In genomic region chr2:157421964-157422363, GRCh38 we compare ENCODE assay signal across 24 cellular contexts. TPM values are rescaled to one million over a fixed set of nuclear protein-coding genes. Genes with fewer than 3 reads are reported as not detected.
DNase-seq lines count a peak whose midpoint lies in the region; ATAC-seq and TF ChIP-seq lines count a peak whose summit lies in the region.
"Had no signal": no experiment of that assay in that cellular context is flagged by ENCODE, and none has a peak within 500 bp of the region (broad histone marks: within the 10 kb centered on the region; RNA-seq: fewer than 3 reads in every experiment).

No MANE protein-coding gene starts in this region.

- peaks cover 84% of the 10 kb centered on the region for H3K36me3 Mint-ChIP-seq in activated naive CD4-positive, alpha-beta T cell treated with anti-CD3 and anti-CD28 coated beads for 36 hours (ENCODE audit: low read depth)
- H3K36me3 Mint-ChIP-seq in T-helper 17 cell (ENCODE audit: low read depth) = peaks cover 12% of the 10 kb centered on the region
- peaks cover 83% of the 10 kb centered on the region for H3K36me3 Mint-ChIP-seq in dendritic cell treated with granulocyte-macrophage colony-stimulating factor and Interleukin-4, amounts not matched to agents 40 ng/mL and 50 ng/mL, for 4 days (ENCODE audit: low read depth)

- H3K9me3 ChIP-seq in T-helper 17 cell (ENCODE audit: control insufficient read depth, low read length, poor library complexity, severe bottlenecking) = peaks cover 2% of the 10 kb centered on the region
- H3K9me3 ChIP-seq in transverse colon = peaks cover 6 to 7% of the 10 kb centered on the region in 2 donors

- CTCF ChIA-PET in activated naive CD4-positive, alpha-beta T cell treated with anti-CD3 and anti-CD28 coated beads for 36 hours (lab: Charles Lee) = interaction anchor here (1.1 to 2.7 kb wide), 3 partner anchors 8 to 117 kb away, joined by 3 to 20 read pairs (median 6); no protein-coding TSS in a partner anchor

- TF ChIP-seq POLR2A in transverse colon (IDR thresholded peaks at IDR 0.05) = no peak

- peaks cover 81% of the 10 kb centered on the region for H3K4me1 Mint-ChIP-seq in activated naive CD4-positive, alpha-beta T cell treated with anti-CD3 and anti-CD28 coated beads for 36 hours (ENCODE audit: low read depth)
- peaks cover 42% of the 10 kb centered on the region for H3K4me1 Mint-ChIP-seq in T-helper 17 cell
- peaks cover 42% of the 10 kb centered on the region for H3K4me1 Mint-ChIP-seq in dendritic cell treated with granulocyte-macrophage colony-stimulating factor and Interleukin-4, amounts not matched to agents 40 ng/mL and 50 ng/mL, for 4 days (ENCODE audit: low read depth)

- H3K36me3 ChIP-seq in transverse colon = peaks cover 0 to 9% (median 0%) of the 10 kb centered on the region in 4 donors
- H3K36me3 ChIP-seq: suprapubic skin had no signal

- no peaks in the 10 kb centered on the region for H3K27me3 ChIP-seq in transverse colon
- H3K27me3 ChIP-seq: suprapubic skin had no signal

- no peaks in the 10 kb centered on the region for H3K9me3 Mint-ChIP-seq in activated naive CD4-positive, alpha-beta T cell treated with anti-CD3 and anti-CD28 coated beads for 36 hours
- no peaks in the 10 kb centered on the region for H3K9me3 Mint-ChIP-seq in dendritic cell treated with granulocyte-macrophage colony-stimulating factor and Interleukin-4, amounts not matched to agents 40 ng/mL and 50 ng/mL, for 4 days

- no peak for TF ChIP-seq EP300 in transverse colon (IDR thresholded peaks at IDR 0.05; ENCODE audit: low read depth)

- peak overlapping the region in 3 of 4 donors; percentile 4 to 34 (median 26) for H3K27ac ChIP-seq in transverse colon
- H3K27ac ChIP-seq: psoas muscle, suprapubic skin had no signal

- DNase-seq in activated naive CD4-positive, alpha-beta T cell treated with anti-CD3 and anti-CD28 coated beads for 36 hours = no peak
- no peak for DNase-seq in activated naive CD4-positive, alpha-beta T cell treated with Interleukin-2 at 50 U/mL for 16 hours
- no peak for DNase-seq in T-helper 17 cell
- DNase-seq in transverse colon = no peak
- DNase-seq in NCI-H2107 (lab: John Stamatoyannopoulos, UW) = no peak
- no peak for DNase-seq in activated effector memory CD4-positive, alpha-beta T cell treated with Interleukin-2 at 50 U/mL for 16 hours
- DNase-seq: anterior cingulate cortex; central memory CD4-positive, alpha-beta T cell; COR-L47; erythroblast; foreskin melanocyte; KBM-7; mesenchymal stem cell; NCI-H1694; NCI-H774; PC-3; psoas muscle; stimulated activated CD4-positive, alpha-beta T cell treated with anti-CD3 and anti-CD28 coated beads, Interleukin-4, amount 100 ng/mL, for 1 hour had no signal

- H3K27me3 Mint-ChIP-seq in activated naive CD4-positive, alpha-beta T cell treated with anti-CD3 and anti-CD28 coated beads for 36 hours (ENCODE audit: low read depth) = no peaks in the 10 kb centered on the region
- no peaks in the 10 kb centered on the region for H3K27me3 Mint-ChIP-seq in T-helper 17 cell
- no peaks in the 10 kb centered on the region for H3K27me3 Mint-ChIP-seq in dendritic cell treated with granulocyte-macrophage colony-stimulating factor and Interleukin-4, amounts not matched to agents 40 ng/mL and 50 ng/mL, for 4 days

- H3K27ac Mint-ChIP-seq in activated naive CD4-positive, alpha-beta T cell treated with anti-CD3 and anti-CD28 coated beads for 36 hours = peak overlapping the region; percentile 95
- peak overlapping the region; percentile 88 for H3K27ac Mint-ChIP-seq in T-helper 17 cell
- peak overlapping the region; percentile 94 for H3K27ac Mint-ChIP-seq in dendritic cell treated with granulocyte-macrophage colony-stimulating factor and Interleukin-4, amounts not matched to agents 40 ng/mL and 50 ng/mL, for 4 days

- 84 to 95% methylated on average over 2 to 3 of the region's 3 CpGs for WGBS in transverse colon (ENCODE audit: low coverage in 1 of 2), 2 donors

- ATAC-seq in T-helper 17 cell (no peak), GM21825 (IDR thresholded peaks at IDR 0.05; ENCODE audit: unreplicated experiment) (no peak)
- ATAC-seq: activated CD4-positive, CD25-positive, alpha-beta regulatory T cell treated with anti-CD3 and anti-CD28 coated beads, Interleukin-2, amount 50 U/mL, for 24 hours; PC-3; psoas muscle had no signal

- no peak for TF ChIP-seq CTCF in transverse colon (IDR thresholded peaks at IDR 0.05)

- H3K4me3 ChIP-seq in transverse colon = no peak overlapping the region
- H3K4me3 ChIP-seq: psoas muscle, skin epidermis, suprapubic skin had no signal

- in situ Hi-C loops in transverse colon (cut with MboI; ENCODE audit: low pct_ligation_motif_present in 1 of 4, low pct_unique_long_range_greater_than_20kb in 1 of 4, low sequenced_read_pairs in 3 of 4) = no loop called here

- peak overlapping the region; percentile 33 for H3K4me3 Mint-ChIP-seq in activated naive CD4-positive, alpha-beta T cell treated with anti-CD3 and anti-CD28 coated beads for 36 hours
- H3K4me3 Mint-ChIP-seq in T-helper 17 cell = peak overlapping the region; percentile 68
- no peak overlapping the region for H3K4me3 Mint-ChIP-seq in dendritic cell treated with granulocyte-macrophage colony-stimulating factor and Interleukin-4, amounts not matched to agents 40 ng/mL and 50 ng/mL, for 4 days

- H3K4me1 ChIP-seq in transverse colon = peaks cover 0 to 3% (median 0%) of the 10 kb centered on the region in 4 donors
- H3K4me1 ChIP-seq: psoas muscle, suprapubic skin had no signal

- intact Hi-C loops in activated naive CD4-positive, alpha-beta T cell treated with anti-CD3 and anti-CD28 coated beads for 36 hours (cut with micrococcal nuclease) = loop anchor here (1.0 to 2.0 kb wide), 5 partner anchors 9 to 55 kb away; partner anchors contain the start of gene CYTIP
- intact Hi-C loops in dendritic cell treated with granulocyte-macrophage colony-stimulating factor and Interleukin-4, amounts not matched to agents 40 ng/mL and 50 ng/mL, for 4 days (cut with micrococcal nuclease) = loop anchor here (1.0 to 2.0 kb wide), 2 partner anchors 21 to 47 kb away; no protein-coding TSS in a partner anchor
- intact Hi-C loops in transverse colon (cut with DNase I; ENCODE audit: low total_unique reads) = no loop called here

RNA-seq across cellular contexts. Expression of gene CYTIP, which starts 21.9 kb away (rescaled TPM):
- total RNA-seq in activated naive CD4-positive, alpha-beta T cell treated with anti-CD3 and anti-CD28 coated beads for 36 hours = 100 to 1,000 TPM; 599 to 610 TPM
- total RNA-seq in T-helper 17 cell (100 to 1,000 TPM; 286 to 294 TPM), transverse colon (10 to 100 TPM in 1 of 4 donors, 1 to 10 TPM in 3; 4.6 to 25.1 (median 5.8) TPM)
- total RNA-seq: SK-MEL-5 had no signal

Comparison
In these comparisons a context has a peak if more than half of its experiments do, and no peak if none do; other contexts are left out.
1. RNA of gene CYTIP, which starts 21.9 kb away (total RNA-seq): 599 to 610 TPM in activated naive CD4-positive, alpha-beta T cell treated with anti-CD3 and anti-CD28 coated beads for 36 hours and 286 to 294 TPM in T-helper 17 cell; 4.6 to 25.1 TPM in transverse colon; every median in the first group is over 10 times any median in the second.
2. Peak in every context shown above with its lines, with median percentiles within 50 percentile points of each other: H3K27ac Mint-ChIP-seq.